Comparison of ENCODE assay signal across 14 cellular contexts in the genomic region with DNA sequence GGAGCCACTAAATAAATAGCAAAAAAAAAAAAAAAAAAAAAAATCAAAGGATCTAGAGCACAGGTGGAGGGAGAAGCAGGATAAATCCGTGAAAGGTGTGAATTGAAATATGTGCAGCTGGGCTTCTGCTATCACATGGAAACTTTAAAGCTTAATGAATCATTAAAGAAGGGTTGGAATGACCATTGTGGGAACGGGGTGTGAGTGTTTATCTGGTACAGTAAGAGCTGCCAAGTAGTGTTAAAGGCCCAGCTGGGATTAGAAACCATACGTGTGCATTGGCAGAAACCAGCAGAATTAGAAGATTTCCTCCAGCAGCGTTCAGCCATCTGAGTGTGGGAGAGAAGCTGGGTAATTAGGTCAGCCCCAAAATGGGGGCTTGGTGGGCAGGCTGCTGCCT. TPM values are rescaled to one million over a fixed set of nuclear protein-coding genes. Genes with fewer than 3 reads are reported as not detected.
DNase-seq lines count a peak whose midpoint lies in the region; ATAC-seq, FAIRE-seq and TF ChIP-seq lines count a peak whose summit lies in the region.
"Had no signal": no experiment of that assay in that cellular context is flagged by ENCODE, and none has a peak within 500 bp of the region (broad histone marks: within the 10 kb centered on the region; RNA-seq: fewer than 3 reads in every experiment).

No MANE protein-coding gene starts in this region.

- H3K4me1 Mint-ChIP-seq in GM23338, result peaks cover 7% of the 10 kb centered on the region
- H3K4me1 Mint-ChIP-seq: activated B cell treated with CpG ODN at 0.5 μM for 24 hours had no signal

- H3K9me1 ChIP-seq in keratinocyte (ENCODE audit: control insufficient read depth, extremely low read depth, insufficient read depth, low read length), result no peaks in the 10 kb centered on the region

- no peaks in the 10 kb centered on the region for H3K9me3 Mint-ChIP-seq in GM23338
- H3K9me3 Mint-ChIP-seq: activated B cell treated with CpG ODN at 0.5 μM for 24 hours; activated T-helper 1 cell treated with anti-CD3 and anti-CD28 coated beads, Interleukin-12 subunit alpha, Interleukin-12 subunit beta, Interleukin-2, Interleukin-4 antibody, amounts not matched to agents 30 ng/mL and 10 ng/mL and 1 ng/mL, durations not matched to agents 14 hours and 24 hours and 36 hours; type B pancreatic cell had no signal

- H3K27ac ChIP-seq in keratinocyte (ENCODE audit: control insufficient read depth, insufficient read depth, low read length) (no peak overlapping the region), subcutaneous abdominal adipose tissue (ENCODE audit: low read depth, low read length) (peak overlapping the region; percentile 37), GM23338 (ENCODE audit: low read depth) (no peak overlapping the region)

- H3K9ac ChIP-seq in keratinocyte (ENCODE audit: control insufficient read depth, extremely low read depth, insufficient read depth, low read length) (no peak overlapping the region), subcutaneous abdominal adipose tissue (ENCODE audit: low read length in 5 of 5) (peak overlapping the region in 3 of 5 donors; percentile 19 to 60 (median 56))

- peaks cover 7% of the 10 kb centered on the region; the same call in 1 of the 2 replicates for H3F3A ChIP-seq in GM23338 (replicated peaks; ENCODE audit: low read depth)

- TF ChIP-seq CTCF in keratinocyte (optimal IDR thresholded peaks at IDR 0.05 in 1 of 3, IDR thresholded peaks at IDR 0.05 in 1 of 3, conservative IDR thresholded peaks at IDR 0.05 in 1 of 3; ENCODE audit: extremely low read depth in 1 of 3, insufficient read depth in 2 of 3, low read length in 3 of 3) (no peak), GM23338 (conservative IDR thresholded peaks at IDR 0.05; ENCODE audit: low read depth in 2 of 2) (no peak)

- no peaks in the 10 kb centered on the region for H3K9me3 ChIP-seq in keratinocyte (ENCODE audit: control insufficient read depth, low read depth, low read length)
- peaks cover 0 to 3% (median 2%) of the 10 kb centered on the region in 5 donors for H3K9me3 ChIP-seq in subcutaneous abdominal adipose tissue (ENCODE audit: control insufficient read depth in 5 of 5, low read length in 5 of 5)
- H3K9me3 ChIP-seq: prostate gland had no signal

- H3K79me2 ChIP-seq in keratinocyte (ENCODE audit: control insufficient read depth, insufficient read depth, low read length) (no peaks in the 10 kb centered on the region), GM23338 (replicated peaks; ENCODE audit: insufficient read depth) (no peaks in the 10 kb centered on the region)

- no peak for ATAC-seq in HG03039 (IDR thresholded peaks at IDR 0.05; ENCODE audit: unreplicated experiment)
- ATAC-seq in GM23338, result no peak

- H3K4me3 ChIP-seq in keratinocyte (ENCODE audit: control insufficient read depth in 2 of 3, extremely low read depth in 1 of 3, insufficient read depth in 2 of 3, low read depth in 1 of 3, low read length in 3 of 3) (no peak overlapping the region), subcutaneous abdominal adipose tissue (ENCODE audit: low read depth in 1 of 5, low read length in 5 of 5) (no peak overlapping the region), GM23338 (no peak overlapping the region)
- H3K4me3 ChIP-seq: prostate gland had no signal

- H2AFZ ChIP-seq in keratinocyte (ENCODE audit: control insufficient read depth, low read length) (peak overlapping the region; percentile 23), GM23338 (no peak overlapping the region)

- H3K27me3 ChIP-seq in keratinocyte (ENCODE audit: control insufficient read depth, extremely low read depth, insufficient read depth, low read length) (no peaks in the 10 kb centered on the region), subcutaneous abdominal adipose tissue (ENCODE audit: control insufficient read depth in 5 of 5, insufficient read depth in 4 of 5, low read length in 5 of 5) (no peaks in the 10 kb centered on the region), GM23338 (ENCODE audit: insufficient read depth) (no peaks in the 10 kb centered on the region)

- H3K4me1 ChIP-seq in keratinocyte (ENCODE audit: control insufficient read depth, extremely low read depth, insufficient read depth, low read length), result peaks cover 31% of the 10 kb centered on the region
- H3K4me1 ChIP-seq in subcutaneous abdominal adipose tissue (ENCODE audit: control insufficient read depth in 5 of 5, insufficient read depth in 5 of 5, low read length in 5 of 5), result peaks cover 7 to 23% (median 16%) of the 10 kb centered on the region in 5 donors
- 0 out of 2 replicates have a peak, but pooled peaks cover 2% of the 10 kb centered on the region for H3K4me1 ChIP-seq in GM23338 (ENCODE audit: insufficient read depth)
- H3K4me1 ChIP-seq: prostate gland had no signal

- H3K36me3 ChIP-seq in keratinocyte (ENCODE audit: control insufficient read depth in 2 of 2, extremely low read depth in 1 of 2, insufficient read depth in 2 of 2, low read length in 2 of 2), result no peaks in the 10 kb centered on the region
- H3K36me3 ChIP-seq in subcutaneous abdominal adipose tissue (ENCODE audit: control insufficient read depth in 5 of 5, insufficient read depth in 5 of 5, low read length in 5 of 5), result no peaks in the 10 kb centered on the region
- no peaks in the 10 kb centered on the region for H3K36me3 ChIP-seq in GM23338 (ENCODE audit: insufficient read depth)
- H3K36me3 ChIP-seq: prostate gland had no signal

- peak; percentile 43 for DNase-seq in NCI-H226
- peak; percentile 51 for DNase-seq in cerebellar cortex (ENCODE audit: low spot score)
- no peak for DNase-seq in keratinocyte (ENCODE audit: low read depth, low spot score)
- no peak for DNase-seq in amygdala (lab: John Stamatoyannopoulos, UW)
- DNase-seq in GM23338 (ENCODE audit: low spot score), result no peak
- DNase-seq: activated B cell treated with CpG ODN at 0.5 μM for 24 hours, DMS 273 treated with DMSO at 0.1 percent for 48 hours, kidney, SIG-M5 had no signal

- H3K36me3 Mint-ChIP-seq in GM23338 (ENCODE audit: low read depth), result no peaks in the 10 kb centered on the region
- H3K36me3 Mint-ChIP-seq: type B pancreatic cell had no signal

- dilution Hi-C loops in keratinocyte (cut with MboI; ENCODE audit: extremely low pct_ligation_motif_present, low sequenced_read_pairs), result no loop called here

- no peak for FAIRE-seq in keratinocyte (lab: Jason Lieb, UNC)
- FAIRE-seq: kidney had no signal

- no peak overlapping the region for H3K27ac Mint-ChIP-seq in GM23338
- H3K27ac Mint-ChIP-seq: activated B cell treated with CpG ODN at 0.5 μM for 24 hours; activated T-helper 1 cell treated with anti-CD3 and anti-CD28 coated beads, Interleukin-12 subunit alpha, Interleukin-12 subunit beta, Interleukin-2, Interleukin-4 antibody, amounts not matched to agents 30 ng/mL and 10 ng/mL and 1 ng/mL, durations not matched to agents 14 hours and 24 hours and 36 hours; type B pancreatic cell had no signal

- H3K9me2 ChIP-seq in GM23338 (ENCODE audit: insufficient read depth), result no peaks in the 10 kb centered on the region

- H4K20me1 ChIP-seq in keratinocyte (ENCODE audit: control insufficient read depth, extremely low read depth, insufficient read depth, low read length), result no peaks in the 10 kb centered on the region
- no peaks in the 10 kb centered on the region for H4K20me1 ChIP-seq in GM23338 (replicated peaks; ENCODE audit: insufficient read depth)

- no peaks in the 10 kb centered on the region for H3K27me3 Mint-ChIP-seq in GM23338 (ENCODE audit: insufficient read depth, low read depth, poor library complexity)
- H3K27me3 Mint-ChIP-seq: activated B cell treated with CpG ODN at 0.5 μM for 24 hours, type B pancreatic cell had no signal

- H3K4me2 ChIP-seq in keratinocyte (ENCODE audit: control insufficient read depth, extremely low read depth, insufficient read depth, low read depth, low read length), result peak overlapping the region; percentile 32
- no peak overlapping the region for H3K4me2 ChIP-seq in GM23338

- H3K4me3 Mint-ChIP-seq in GM23338, result no peak overlapping the region
- H3K4me3 Mint-ChIP-seq: activated B cell treated with CpG ODN at 0.5 μM for 24 hours; activated T-helper 1 cell treated with anti-CD3 and anti-CD28 coated beads, Interleukin-12 subunit alpha, Interleukin-12 subunit beta, Interleukin-2, Interleukin-4 antibody, amounts not matched to agents 30 ng/mL and 10 ng/mL and 1 ng/mL, durations not matched to agents 14 hours and 24 hours and 36 hours; type B pancreatic cell had no signal

RNA-seq across cellular contexts. Expression of a gene that starts 13.4 kb away (rescaled TPM):
- polyA plus RNA-seq in keratinocyte, result 0.12 to 0.13 TPM in 2 of 3 replicates, not detected in the other
- polyA plus RNA-seq in keratinocyte (2011; ENCODE audit: low read depth), result 1.0 TPM
- not detected in 2 replicates for polyA plus RNA-seq in keratinocyte (2011; cell fraction: cytosol; rRNA removed)
- 0.29 TPM in 1 of 2 replicates, not detected in the other for polyA plus RNA-seq in keratinocyte (2011; cell fraction: nucleus; rRNA removed)
- polyA plus RNA-seq in keratinocyte (2012; ENCODE audit: low replicate concordance), result not detected in 2 replicates
- polyA minus RNA-seq in keratinocyte, result not detected in 3 replicates
- polyA minus RNA-seq in keratinocyte (2011; cell fraction: cytosol; rRNA and poly(A)+ RNA removed), result not detected
- not detected in 2 replicates for polyA minus RNA-seq in keratinocyte (2011; cell fraction: nucleus; rRNA and poly(A)+ RNA removed)
- total RNA-seq in GM23338 (2014; rRNA removed; shearing (Covaris generic)), result not detected in 2 replicates
- 1.7 and 2.6 TPM in 2 replicates for polyA plus RNA-seq in GM23338 (2016; fragmentation: Nextera tagmentation; extraction: Ambion mirVana)
- total RNA-seq: activated T-helper 1 cell treated with anti-CD3 and anti-CD28 coated beads, Interleukin-12 subunit alpha, Interleukin-12 subunit beta, Interleukin-2, Interleukin-4 antibody, amounts not matched to agents 30 ng/mL and 10 ng/mL and 1 ng/mL, durations not matched to agents 14 hours and 24 hours and 36 hours; kidney; prostate gland had no signal

RNA-seq across cellular contexts. Expression of a gene that starts 20.2 kb away (rescaled TPM):
- polyA plus RNA-seq in keratinocyte (7.0 to 22.8 TPM (median 7.0 TPM) in 3 replicates), GM23338 (2016; fragmentation: Nextera tagmentation; extraction: Ambion mirVana) (4.6 and 5.8 TPM in 2 replicates)
- 29.1 TPM for polyA plus RNA-seq in keratinocyte (2011; ENCODE audit: low read depth)
- polyA plus RNA-seq in keratinocyte (2011; cell fraction: cytosol; rRNA removed), result 13.1 and 16.6 TPM in 2 replicates
- polyA plus RNA-seq in keratinocyte (2011; cell fraction: nucleus; rRNA removed), result 105 and 147 TPM in 2 replicates
- 8.6 and 128 TPM in 2 replicates for polyA plus RNA-seq in keratinocyte (2012; ENCODE audit: low replicate concordance)
- 7.5 to 15.6 TPM (median 14.2 TPM) in 3 replicates for polyA minus RNA-seq in keratinocyte
- polyA minus RNA-seq in keratinocyte (2011; cell fraction: cytosol; rRNA and poly(A)+ RNA removed), result 13.2 TPM
- polyA minus RNA-seq in keratinocyte (2011; cell fraction: nucleus; rRNA and poly(A)+ RNA removed), result 33.8 and 40.9 TPM in 2 replicates
- 3.6 and 5.3 TPM in 2 replicates for total RNA-seq in GM23338 (2014; rRNA removed; shearing (Covaris generic))

RNA-seq across cellular contexts. Expression of a gene that starts 21.1 kb away (rescaled TPM):
- polyA plus RNA-seq in keratinocyte, result 23.6 to 63.8 TPM (median 26.3 TPM) in 3 replicates
- 36.6 TPM for polyA plus RNA-seq in keratinocyte (2011; ENCODE audit: low read depth)
- 20.3 and 27.6 TPM in 2 replicates for polyA plus RNA-seq in keratinocyte (2011; cell fraction: cytosol; rRNA removed)
- 116 and 156 TPM in 2 replicates for polyA plus RNA-seq in keratinocyte (2011; cell fraction: nucleus; rRNA removed)
- 70.1 and 304 TPM in 2 replicates for polyA plus RNA-seq in keratinocyte (2012; ENCODE audit: low replicate concordance)
- 28.0 to 109 TPM (median 28.7 TPM) in 3 replicates for polyA minus RNA-seq in keratinocyte
- polyA minus RNA-seq in keratinocyte (2011; cell fraction: cytosol; rRNA and poly(A)+ RNA removed), result 24.2 TPM
- 82.8 and 93.0 TPM in 2 replicates for polyA minus RNA-seq in keratinocyte (2011; cell fraction: nucleus; rRNA and poly(A)+ RNA removed)
- 0.43 and 1.1 TPM in 2 replicates for total RNA-seq in GM23338 (2014; rRNA removed; shearing (Covaris generic))
- 0.30 and 0.74 TPM in 2 replicates for polyA plus RNA-seq in GM23338 (2016; fragmentation: Nextera tagmentation; extraction: Ambion mirVana)

RNA-seq across cellular contexts. Expression of a gene that starts 41.8 kb away (rescaled TPM):
- polyA plus RNA-seq in keratinocyte (26.6 to 37.5 TPM (median 28.4 TPM) in 3 replicates), GM23338 (2016; fragmentation: Nextera tagmentation; extraction: Ambion mirVana) (19.5 and 20.3 TPM in 2 replicates)
- 34.6 TPM for polyA plus RNA-seq in keratinocyte (2011; ENCODE audit: low read depth)
- 13.8 and 20.0 TPM in 2 replicates for polyA plus RNA-seq in keratinocyte (2011; cell fraction: cytosol; rRNA removed)
- polyA plus RNA-seq in keratinocyte (2011; cell fraction: nucleus; rRNA removed), result 48.9 and 49.0 TPM in 2 replicates
- polyA plus RNA-seq in keratinocyte (2012; ENCODE audit: low replicate concordance), result 24.2 and 26.7 TPM in 2 replicates
- polyA minus RNA-seq in keratinocyte, result 26.9 to 60.2 TPM (median 37.6 TPM) in 3 replicates
- polyA minus RNA-seq in keratinocyte (2011; cell fraction: cytosol; rRNA and poly(A)+ RNA removed), result 11.1 TPM
- 26.5 and 35.8 TPM in 2 replicates for polyA minus RNA-seq in keratinocyte (2011; cell fraction: nucleus; rRNA and poly(A)+ RNA removed)
- 27.1 and 28.4 TPM in 2 replicates for total RNA-seq in GM23338 (2014; rRNA removed; shearing (Covaris generic))

RNA-seq across cellular contexts. Expression of a gene that starts 50.4 kb away (rescaled TPM):
- polyA plus RNA-seq in keratinocyte (105 to 237 TPM (median 156 TPM) in 3 replicates), GM23338 (2016; fragmentation: Nextera tagmentation; extraction: Ambion mirVana) (46.7 and 55.3 TPM in 2 replicates)
- 301 TPM for polyA plus RNA-seq in keratinocyte (2011; ENCODE audit: low read depth)
- 85.0 and 142 TPM in 2 replicates for polyA plus RNA-seq in keratinocyte (2011; cell fraction: cytosol; rRNA removed)
- 241 and 336 TPM in 2 replicates for polyA plus RNA-seq in keratinocyte (2011; cell fraction: nucleus; rRNA removed)
- polyA plus RNA-seq in keratinocyte (2012; ENCODE audit: low replicate concordance), result 139 and 235 TPM in 2 replicates
- 75.7 to 233 TPM (median 111 TPM) in 3 replicates for polyA minus RNA-seq in keratinocyte
- 164 TPM for polyA minus RNA-seq in keratinocyte (2011; cell fraction: cytosol; rRNA and poly(A)+ RNA removed)
- polyA minus RNA-seq in keratinocyte (2011; cell fraction: nucleus; rRNA and poly(A)+ RNA removed), result 148 and 203 TPM in 2 replicates
- 237 and 244 TPM in 2 replicates for total RNA-seq in GM23338 (2014; rRNA removed; shearing (Covaris generic))

Comparison
In these comparisons a context has a peak if more than half of its experiments do, and no peak if none do; other contexts are left out.
1. DNase-seq: peak in NCI-H226 (single experiment) and cerebellar cortex (single experiment); none in keratinocyte (single experiment), amygdala (0 of 56) and GM23338 (single experiment).
2. RNA of a gene that starts 21.1 kb away (polyA plus RNA-seq): 20.3 to 304 TPM in keratinocyte; 0.30 to 0.74 TPM in GM23338; every median in the first group is over 10 times any median in the second.